ENCODE assay signal across 1 cellular context in genomic region chr19:8505680-8506401, GRCh38.
TF ChIP-seq lines count a peak whose summit lies in the region.

No MANE protein-coding gene starts in this region.

TF ChIP-seq in WTC11, 78 proteins besides CTCF, POLR2A, EP300 and RAD21 (continued from another document):
- TF ChIP-seq, protein P1, sequence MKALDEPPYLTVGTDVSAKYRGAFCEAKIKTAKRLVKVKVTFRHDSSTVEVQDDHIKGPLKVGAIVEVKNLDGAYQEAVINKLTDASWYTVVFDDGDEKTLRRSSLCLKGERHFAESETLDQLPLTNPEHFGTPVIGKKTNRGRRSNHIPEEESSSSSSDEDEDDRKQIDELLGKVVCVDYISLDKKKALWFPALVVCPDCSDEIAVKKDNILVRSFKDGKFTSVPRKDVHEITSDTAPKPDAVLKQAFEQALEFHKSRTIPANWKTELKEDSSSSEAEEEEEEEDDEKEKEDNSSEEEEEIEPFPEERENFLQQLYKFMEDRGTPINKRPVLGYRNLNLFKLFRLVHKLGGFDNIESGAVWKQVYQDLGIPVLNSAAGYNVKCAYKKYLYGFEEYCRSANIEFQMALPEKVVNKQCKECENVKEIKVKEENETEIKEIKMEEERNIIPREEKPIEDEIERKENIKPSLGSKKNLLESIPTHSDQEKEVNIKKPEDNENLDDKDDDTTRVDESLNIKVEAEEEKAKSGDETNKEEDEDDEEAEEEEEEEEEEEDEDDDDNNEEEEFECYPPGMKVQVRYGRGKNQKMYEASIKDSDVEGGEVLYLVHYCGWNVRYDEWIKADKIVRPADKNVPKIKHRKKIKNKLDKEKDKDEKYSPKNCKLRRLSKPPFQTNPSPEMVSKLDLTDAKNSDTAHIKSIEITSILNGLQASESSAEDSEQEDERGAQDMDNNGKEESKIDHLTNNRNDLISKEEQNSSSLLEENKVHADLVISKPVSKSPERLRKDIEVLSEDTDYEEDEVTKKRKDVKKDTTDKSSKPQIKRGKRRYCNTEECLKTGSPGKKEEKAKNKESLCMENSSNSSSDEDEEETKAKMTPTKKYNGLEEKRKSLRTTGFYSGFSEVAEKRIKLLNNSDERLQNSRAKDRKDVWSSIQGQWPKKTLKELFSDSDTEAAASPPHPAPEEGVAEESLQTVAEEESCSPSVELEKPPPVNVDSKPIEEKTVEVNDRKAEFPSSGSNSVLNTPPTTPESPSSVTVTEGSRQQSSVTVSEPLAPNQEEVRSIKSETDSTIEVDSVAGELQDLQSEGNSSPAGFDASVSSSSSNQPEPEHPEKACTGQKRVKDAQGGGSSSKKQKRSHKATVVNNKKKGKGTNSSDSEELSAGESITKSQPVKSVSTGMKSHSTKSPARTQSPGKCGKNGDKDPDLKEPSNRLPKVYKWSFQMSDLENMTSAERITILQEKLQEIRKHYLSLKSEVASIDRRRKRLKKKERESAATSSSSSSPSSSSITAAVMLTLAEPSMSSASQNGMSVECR (CRISPR knock-in tag; IDR thresholded peaks at IDR 0.05; ENCODE audit: borderline replicate concordance): 0 out of 2 replicates have a peak, but pooled peaks have one; percentile 28
- TF ChIP-seq RELA (CRISPR knock-in tag; IDR thresholded peaks at IDR 0.05; ENCODE audit: borderline replicate concordance) (no peak), GTF2I (CRISPR knock-in tag; conservative IDR thresholded peaks at IDR 0.05) (no peak), TEAD1 (CRISPR knock-in tag; IDR thresholded peaks at IDR 0.05) (0 out of 2 replicates have a peak, but pooled peaks have one; percentile 12), SP1 (CRISPR knock-in tag; conservative IDR thresholded peaks at IDR 0.05) (peak; percentile 66; the same call in 1 of the 2 replicates), ATF3 (CRISPR knock-in tag; conservative IDR thresholded peaks at IDR 0.05) (no peak), FOXP1 (CRISPR knock-in tag; IDR thresholded peaks at IDR 0.05; ENCODE audit: borderline replicate concordance) (0 out of 2 replicates have a peak, but pooled peaks have one; percentile 18)
- TF ChIP-seq, protein P2, sequence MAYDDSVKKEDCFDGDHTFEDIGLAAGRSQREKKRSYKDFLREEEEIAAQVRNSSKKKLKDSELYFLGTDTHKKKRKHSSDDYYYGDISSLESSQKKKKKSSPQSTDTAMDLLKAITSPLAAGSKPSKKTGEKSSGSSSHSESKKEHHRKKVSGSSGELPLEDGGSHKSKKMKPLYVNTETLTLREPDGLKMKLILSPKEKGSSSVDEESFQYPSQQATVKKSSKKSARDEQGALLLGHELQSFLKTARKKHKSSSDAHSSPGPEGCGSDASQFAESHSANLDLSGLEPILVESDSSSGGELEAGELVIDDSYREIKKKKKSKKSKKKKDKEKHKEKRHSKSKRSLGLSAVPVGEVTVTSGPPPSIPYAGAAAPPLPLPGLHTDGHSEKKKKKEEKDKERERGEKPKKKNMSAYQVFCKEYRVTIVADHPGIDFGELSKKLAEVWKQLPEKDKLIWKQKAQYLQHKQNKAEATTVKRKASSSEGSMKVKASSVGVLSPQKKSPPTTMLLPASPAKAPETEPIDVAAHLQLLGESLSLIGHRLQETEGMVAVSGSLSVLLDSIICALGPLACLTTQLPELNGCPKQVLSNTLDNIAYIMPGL (CRISPR knock-in tag; IDR thresholded peaks at IDR 0.05): peak; percentile 96
- TF ChIP-seq, protein P3, sequence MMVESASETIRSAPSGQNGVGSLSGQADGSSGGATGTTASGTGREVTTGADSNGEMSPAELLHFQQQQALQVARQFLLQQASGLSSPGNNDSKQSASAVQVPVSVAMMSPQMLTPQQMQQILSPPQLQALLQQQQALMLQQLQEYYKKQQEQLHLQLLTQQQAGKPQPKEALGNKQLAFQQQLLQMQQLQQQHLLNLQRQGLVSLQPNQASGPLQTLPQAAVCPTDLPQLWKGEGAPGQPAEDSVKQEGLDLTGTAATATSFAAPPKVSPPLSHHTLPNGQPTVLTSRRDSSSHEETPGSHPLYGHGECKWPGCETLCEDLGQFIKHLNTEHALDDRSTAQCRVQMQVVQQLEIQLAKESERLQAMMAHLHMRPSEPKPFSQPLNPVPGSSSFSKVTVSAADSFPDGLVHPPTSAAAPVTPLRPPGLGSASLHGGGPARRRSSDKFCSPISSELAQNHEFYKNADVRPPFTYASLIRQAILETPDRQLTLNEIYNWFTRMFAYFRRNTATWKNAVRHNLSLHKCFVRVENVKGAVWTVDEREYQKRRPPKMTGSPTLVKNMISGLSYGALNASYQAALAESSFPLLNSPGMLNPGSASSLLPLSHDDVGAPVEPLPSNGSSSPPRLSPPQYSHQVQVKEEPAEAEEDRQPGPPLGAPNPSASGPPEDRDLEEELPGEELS (CRISPR knock-in tag; IDR thresholded peaks at IDR 0.05): peak; percentile 44; the same call in 1 of the 2 replicates
TF ChIP-seq in WTC11: peak in this region for 16.
